In the genomic region with DNA sequence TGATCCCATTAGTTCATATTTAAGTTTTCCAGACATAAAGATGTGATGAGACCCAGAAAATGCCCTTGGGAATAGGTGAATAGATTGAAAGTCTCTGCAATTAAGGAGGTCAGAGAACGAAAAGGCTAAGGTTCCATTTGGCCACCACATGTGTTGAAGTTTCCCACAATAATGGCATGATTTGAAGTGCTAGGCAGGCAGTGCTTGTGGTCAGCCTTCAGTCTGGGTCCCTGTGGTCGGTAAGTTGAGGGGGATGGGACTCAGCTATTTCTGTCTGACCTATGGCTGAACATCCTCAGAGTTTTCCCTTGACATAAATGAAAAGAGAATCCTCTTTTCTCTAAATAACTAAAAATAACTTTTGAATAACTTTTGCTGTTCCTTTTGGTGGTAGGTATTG, we compare ENCODE assay signal across 18 cellular contexts.
"Had no signal": no experiment of that assay in that cellular context is flagged by ENCODE, and none has a peak within 500 bp of the region (broad histone marks: within the 10 kb centered on the region; RNA-seq: fewer than 3 reads in every experiment).

No MANE protein-coding gene starts in this region.

- DNase-seq: effector memory CD8-positive, alpha-beta T cell; esophagus squamous epithelium; foreskin fibroblast; kidney; left cardiac atrium; left ventricle myocardium inferior; lower lobe of right lung; midbrain; naive thymus-derived CD4-positive, alpha-beta T cell; ovary; sigmoid colon; small intestine; stimulated activated CD4-positive, alpha-beta T cell treated with anti-CD3 and anti-CD28 coated beads, Interleukin-12 subunit alpha, Interleukin-12 subunit beta, amount 100 ng/mL, for 4 hours; stimulated activated naive CD4-positive, alpha-beta T cell treated with Interleukin-2 at 50 U/mL for 16 hours; trophoblast cell had no signal

- H3K9me3 ChIP-seq: esophagus squamous epithelium, gastroesophageal sphincter, left ventricle myocardium inferior, lower lobe of right lung, ovary, right atrium auricular region, sigmoid colon had no signal

- H3K4me1 ChIP-seq: right atrium auricular region had no signal

- H3K27me3 ChIP-seq: esophagus squamous epithelium, gastroesophageal sphincter, ovary, right atrium auricular region, sigmoid colon had no signal

- H3K36me3 ChIP-seq: esophagus squamous epithelium, gastroesophageal sphincter, left ventricle myocardium inferior, lower lobe of right lung, ovary, right atrium auricular region, sigmoid colon had no signal

- H3K4me3 ChIP-seq: esophagus squamous epithelium, gastroesophageal sphincter, left ventricle myocardium inferior, lower lobe of right lung, ovary, right atrium auricular region, sigmoid colon had no signal

- H3K27ac ChIP-seq: epithelial cell of prostate, esophagus squamous epithelium, gastroesophageal sphincter, left ventricle myocardium inferior, lower lobe of right lung, ovary, right atrium auricular region, sigmoid colon had no signal

- ATAC-seq: effector memory CD8-positive, alpha-beta T cell; gastroesophageal sphincter; left cardiac atrium; lower lobe of right lung had no signal
